Comparison of ENCODE assay signal across 17 cellular contexts in the genomic region with DNA sequence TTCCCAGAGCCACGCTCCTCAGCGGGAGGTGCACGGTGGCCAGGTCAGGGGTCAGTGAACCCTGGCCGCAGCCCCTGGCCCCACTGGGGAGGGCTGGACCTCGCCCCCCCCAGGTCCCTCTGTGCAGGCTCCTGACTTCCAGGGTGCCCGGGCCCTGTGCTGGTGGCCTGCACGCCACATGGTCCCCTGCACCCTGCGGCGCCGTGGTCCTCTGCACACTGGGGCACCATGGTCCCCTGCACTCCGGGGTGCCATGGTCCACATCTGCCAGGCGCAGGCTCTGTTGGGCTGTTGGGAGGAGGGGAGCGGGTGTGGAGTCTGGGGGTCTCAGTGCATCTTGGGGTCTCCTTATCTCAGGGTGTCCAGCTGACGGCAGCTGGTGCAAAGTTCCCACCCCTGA.
"Had no signal": no experiment of that assay in that cellular context is flagged by ENCODE, and none has a peak within 500 bp of the region (broad histone marks: within the 10 kb centered on the region; RNA-seq: fewer than 3 reads in every experiment).

No MANE protein-coding gene starts in this region.

- H3K4me1 ChIP-seq: esophagus muscularis mucosa, gastrocnemius medialis, right atrium auricular region, sigmoid colon, tibial artery, uterus had no signal

- H3K9me3 ChIP-seq: esophagus muscularis mucosa, gastrocnemius medialis, right atrium auricular region, sigmoid colon, tibial artery, upper lobe of left lung, uterus had no signal

- H3K36me3 Mint-ChIP-seq: naive thymus-derived CD4-positive, alpha-beta T cell had no signal

- H3K27ac ChIP-seq: epithelial cell of prostate, esophagus muscularis mucosa, gastrocnemius medialis, right atrium auricular region, sigmoid colon, skin epidermis, tibial artery, upper lobe of left lung, uterus had no signal

- H3K4me1 Mint-ChIP-seq: nephron progenitor cell had no signal

- ATAC-seq: effector memory CD8-positive, alpha-beta T cell; gastrocnemius medialis; left cardiac atrium; naive thymus-derived CD4-positive, alpha-beta T cell had no signal

- H3K9me3 Mint-ChIP-seq: dendritic cell treated with granulocyte-macrophage colony-stimulating factor and Interleukin-4, amounts not matched to agents 40 ng/mL and 50 ng/mL, for 4 days; effector memory CD8-positive, alpha-beta T cell; nephron progenitor cell had no signal

- H3K36me3 ChIP-seq: esophagus muscularis mucosa, gastrocnemius medialis, right atrium auricular region, sigmoid colon, tibial artery, upper lobe of left lung, uterus had no signal

- H3K27ac Mint-ChIP-seq: dendritic cell treated with granulocyte-macrophage colony-stimulating factor and Interleukin-4, amounts not matched to agents 40 ng/mL and 50 ng/mL, for 4 days; naive thymus-derived CD4-positive, alpha-beta T cell; nephron progenitor cell had no signal

- DNase-seq: effector memory CD8-positive, alpha-beta T cell; gastrocnemius medialis; left cardiac atrium; mammary epithelial cell; naive thymus-derived CD4-positive, alpha-beta T cell; nephron progenitor cell; sigmoid colon; stimulated activated CD4-positive, alpha-beta T cell treated with anti-CD3 and anti-CD28 coated beads, Interleukin-12 subunit alpha, Interleukin-12 subunit beta, amount 100 ng/mL, for 4 hours; stimulated activated naive CD4-positive, alpha-beta T cell treated with Interleukin-2 at 50 U/mL for 16 hours; tibial artery; upper lobe of left lung; uterus had no signal

- H3K27me3 ChIP-seq: right atrium auricular region, upper lobe of left lung, uterus had no signal

- H3K4me3 ChIP-seq: esophagus muscularis mucosa, gastrocnemius medialis, right atrium auricular region, sigmoid colon, skin epidermis, tibial artery, upper lobe of left lung, uterus had no signal

- H3K4me3 Mint-ChIP-seq: dendritic cell treated with granulocyte-macrophage colony-stimulating factor and Interleukin-4, amounts not matched to agents 40 ng/mL and 50 ng/mL, for 4 days; effector memory CD8-positive, alpha-beta T cell; naive thymus-derived CD4-positive, alpha-beta T cell; nephron progenitor cell had no signal
